28 cellular contexts compared by ENCODE assay signal in the genomic region with DNA sequence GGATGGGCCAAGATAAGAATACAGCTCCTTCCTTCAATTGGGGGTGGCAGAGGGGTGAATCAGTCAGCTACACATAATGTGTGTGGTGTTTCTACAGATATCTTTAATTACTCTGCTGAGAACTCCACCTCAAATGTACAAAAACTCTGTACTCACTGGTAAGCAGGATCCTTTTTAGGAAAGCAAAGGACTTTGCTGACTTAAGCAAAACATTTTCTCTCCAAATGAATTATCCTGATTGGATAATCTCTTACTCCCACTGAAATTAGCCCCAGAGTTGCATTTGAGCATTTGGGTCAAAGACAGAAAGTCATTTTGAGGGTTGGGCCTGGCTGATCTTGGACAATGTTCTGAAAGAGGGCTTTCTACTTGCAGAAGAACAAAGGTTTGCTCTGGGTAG. TPM values are rescaled to one million over a fixed set of nuclear protein-coding genes. Genes with fewer than 3 reads are reported as not detected.
DNase-seq lines count a peak whose midpoint lies in the region; ATAC-seq, FAIRE-seq and TF ChIP-seq lines count a peak whose summit lies in the region.
"Had no signal": no experiment of that assay in that cellular context is flagged by ENCODE, and none has a peak within 500 bp of the region (broad histone marks: within the 10 kb centered on the region; RNA-seq: fewer than 3 reads in every experiment).

No MANE protein-coding gene starts in this region.

- no peaks in the 10 kb centered on the region for H3K36me3 ChIP-seq in HepG2 (replicated peaks in 1 of 2; ENCODE audit: control insufficient read depth in 1 of 2, insufficient read depth in 2 of 2, low read length in 2 of 2)
- H3K36me3 ChIP-seq in right lobe of liver, result no peaks in the 10 kb centered on the region
- H3K36me3 ChIP-seq in K562 (ENCODE audit: control insufficient read depth, insufficient read depth, low read length), result no peaks in the 10 kb centered on the region
- H3K36me3 ChIP-seq: BE2C, BLaER1 had no signal

- no peak for TF ChIP-seq RAD21 in HepG2 (CRISPR knock-in tag; IDR thresholded peaks at IDR 0.05)
- no peak for TF ChIP-seq RAD21 in K562 (CRISPR knock-in tag; conservative IDR thresholded peaks at IDR 0.05 in 1 of 2, IDR thresholded peaks at IDR 0.05 in 1 of 2)

- H3K27ac ChIP-seq in HepG2 (ENCODE audit: extremely low read length, insufficient read depth, low read length), result no peak overlapping the region
- no peak overlapping the region for H3K27ac ChIP-seq in right lobe of liver
- H3K27ac ChIP-seq in K562 (ENCODE audit: extremely low read depth, low read depth, low read length), result no peak overlapping the region
- no peak overlapping the region for H3K27ac ChIP-seq in right cardiac atrium (ENCODE audit: low read length)
- H3K27ac ChIP-seq: 22Rv1, BLaER1 had no signal

- peaks cover 0 to 1% of the 10 kb centered on the region in 2 experiments; a peak in 2 of 5 replicates for H3K27me3 ChIP-seq in HepG2 (ENCODE audit: control insufficient read depth in 1 of 2, insufficient read depth in 2 of 2, low read length in 2 of 2)
- H3K27me3 ChIP-seq in right lobe of liver, result peaks cover 0 to 4% of the 10 kb centered on the region in 2 donors
- peaks cover 0 to 2% of the 10 kb centered on the region in 2 experiments; a peak in 1 of 5 replicates for H3K27me3 ChIP-seq in K562 (ENCODE audit: control insufficient read depth in 2 of 2, insufficient read depth in 2 of 2, low read length in 2 of 2)
- H3K27me3 ChIP-seq in right cardiac atrium (ENCODE audit: control insufficient read depth, insufficient read depth), result no peaks in the 10 kb centered on the region
- H3K27me3 ChIP-seq: BLaER1 had no signal

- no peak overlapping the region for H3K4me3 ChIP-seq in HepG2 (replicated peaks in 1 of 3; ENCODE audit: insufficient read depth in 1 of 3, low read depth in 2 of 3, low read length in 3 of 3)
- no peak overlapping the region for H3K4me3 ChIP-seq in right lobe of liver
- no peak overlapping the region for H3K4me3 ChIP-seq in K562
- no peak overlapping the region for H3K4me3 ChIP-seq in right cardiac atrium (ENCODE audit: low read length)
- H3K4me3 ChIP-seq: BLaER1, GM12878 had no signal

- POLR2A ChIA-PET in HepG2 (lab: Yijun Ruan, JAX), result no interaction called here
- POLR2A ChIA-PET in K562 (lab: Yijun Ruan, JAX), result no interaction called here

- no peaks in the 10 kb centered on the region for H3K9me3 ChIP-seq in HepG2 (ENCODE audit: low read length)
- no peaks in the 10 kb centered on the region for H3K9me3 ChIP-seq in right lobe of liver
- H3K9me3 ChIP-seq in K562 (replicated peaks; ENCODE audit: control insufficient read depth, insufficient read depth, low read depth, low read length), result no peaks in the 10 kb centered on the region; the same call in 1 of the 2 replicates
- H3K9me3 ChIP-seq in right cardiac atrium (ENCODE audit: control insufficient read depth, low read length), result no peaks in the 10 kb centered on the region
- H3K9me3 ChIP-seq: BE2C, BLaER1 had no signal

- TF ChIP-seq EP300 in HepG2 (IDR thresholded peaks at IDR 0.05; ENCODE audit: low read depth in 2 of 2, low read length in 2 of 2) (no peak), HepG2 (CRISPR knock-in tag; IDR thresholded peaks at IDR 0.05; ENCODE audit: borderline replicate concordance) (no peak), K562 (IDR thresholded peaks at IDR 0.05; ENCODE audit: low read length) (no peak)

- intact Hi-C loops in HepG2 (cut with micrococcal nuclease; ENCODE audit: unreplicated experiment), result no loop called here
- intact Hi-C loops in right lobe of liver (cut with DNase I), result no loop called here
- intact Hi-C loops in K562 (cut with micrococcal nuclease), result loop anchor here (10.0 kb wide), 1 partner anchor 264 kb away; no protein-coding TSS in a partner anchor
- intact Hi-C loops in right cardiac atrium (cut with DNase I), result no loop called here

- H4K20me1 ChIP-seq in HepG2 (ENCODE audit: insufficient read depth, low read length) (no peaks in the 10 kb centered on the region), K562 (replicated peaks; ENCODE audit: control insufficient read depth, insufficient read depth, low read length) (no peaks in the 10 kb centered on the region)
- H4K20me1 ChIP-seq: BLaER1 had no signal

- in situ Hi-C loops in HepG2 (cut with HindIII; ENCODE audit: extremely low pct_ligation_motif_present, low pct_unique_long_range_greater_than_20kb), result no loop called here
- in situ Hi-C loops in K562 (cut with MboI), result loop anchor here (25.0 kb wide), 1 partner anchor 104 kb away; no protein-coding TSS in a partner anchor

- H3K4me2 ChIP-seq in HepG2 (ENCODE audit: low read depth, low read length), result no peak overlapping the region
- H3K4me2 ChIP-seq in K562 (ENCODE audit: insufficient read depth, low read length), result no peak overlapping the region
- H3K4me2 ChIP-seq: BLaER1 had no signal

- ATAC-seq in HepG2 (no peak), right lobe of liver (no peak), K562 (no peak), right cardiac atrium (no peak)
- ATAC-seq: GM12878 had no signal

- H3K4me1 ChIP-seq in HepG2 (ENCODE audit: insufficient read depth, low read length) (no peaks in the 10 kb centered on the region), right lobe of liver (no peaks in the 10 kb centered on the region), K562 (replicated peaks in 1 of 2; ENCODE audit: control insufficient read depth in 2 of 2, insufficient read depth in 2 of 2, low read length in 2 of 2) (no peaks in the 10 kb centered on the region), right cardiac atrium (ENCODE audit: control insufficient read depth, insufficient read depth, low read length) (no peaks in the 10 kb centered on the region)
- H3K4me1 ChIP-seq: BE2C, BLaER1 had no signal

- FAIRE-seq in HepG2 (lab: Jason Lieb, UNC), result no peak
- no peak for FAIRE-seq in K562 (lab: Jason Lieb, UNC)
- FAIRE-seq: GM12878, GM12892, GM18507 had no signal

- no peak overlapping the region for H3K9ac ChIP-seq in HepG2 (ENCODE audit: insufficient read depth, low read depth, low read length)
- no peak overlapping the region for H3K9ac ChIP-seq in K562 (ENCODE audit: insufficient read depth in 1 of 2, low read depth in 2 of 2, low read length in 2 of 2)
- H3K9ac ChIP-seq: BLaER1 had no signal

- H3K9me1 ChIP-seq in K562 (ENCODE audit: control insufficient read depth, insufficient read depth, low read length), result no peaks in the 10 kb centered on the region

- no peak overlapping the region for H2AFZ ChIP-seq in HepG2 (ENCODE audit: low read length)
- no peak overlapping the region for H2AFZ ChIP-seq in K562 (ENCODE audit: low read depth, low read length)

- no TSS peak for BruUV-seq in HepG2 (replicated peaks; lab: Mats Ljungman, UMichigan)
- BruUV-seq in K562 (replicated peaks; lab: Mats Ljungman, UMichigan), result no TSS peak

- CTCF ChIA-PET in HepG2 (lab: Yijun Ruan, JAX; ENCODE audit: low intra/inter-chr PET ratio, low total read pairs), result no interaction called here
- CTCF ChIA-PET in K562 (lab: Yijun Ruan, JAX; ENCODE audit: low intra/inter-chr PET ratio), result no interaction called here

- H3K79me2 ChIP-seq in HepG2 (ENCODE audit: insufficient read depth, low read length) (no peaks in the 10 kb centered on the region), K562 (ENCODE audit: control insufficient read depth, insufficient read depth, low read length) (no peaks in the 10 kb centered on the region)

- TF ChIP-seq CTCF in HepG2 (CRISPR knock-in tag; IDR thresholded peaks at IDR 0.05) (no peak), right lobe of liver (IDR thresholded peaks at IDR 0.05) (no peak), K562 (IDR thresholded peaks at IDR 0.05 in 2 of 3, conservative IDR thresholded peaks at IDR 0.05 in 1 of 3; ENCODE audit: insufficient read depth in 2 of 3, low read depth in 1 of 3, low read length in 3 of 3) (no peak)

- no peak for TF ChIP-seq POLR2A in HepG2 (IDR thresholded peaks at IDR 0.05; ENCODE audit: insufficient read depth in 1 of 2, low read depth in 2 of 2, low read length in 2 of 2)
- TF ChIP-seq POLR2A in right lobe of liver (IDR thresholded peaks at IDR 0.05), result no peak
- no peak for TF ChIP-seq POLR2A in K562 (conservative IDR thresholded peaks at IDR 0.05)

- no peak for DNase-seq in HepG2 (ENCODE audit: low spot score)
- DNase-seq in right lobe of liver, result no peak
- DNase-seq in K562 (ENCODE audit: extremely low read depth in 1 of 4, low spot score in 3 of 4), result no peak
- DNase-seq in NK-92 treated with Interleukin-12 subunit alpha and Interleukin-12 subunit beta, amount 100 ng/mL, for 24 hours (lab: John Stamatoyannopoulos, UW), result no peak
- DNase-seq in right cardiac atrium, result no peak
- DNase-seq: ACHN; BE2C; C1 segment of cervical spinal cord; CD4-positive, alpha-beta memory T cell; CD4-positive, CD25-positive, alpha-beta regulatory T cell; CD8-positive, alpha-beta memory T cell; COR-L47; DMS 273 treated with DMSO at 0.1 percent for 48 hours; DMS153; DMS79; DND-41; EL; GDM1 had no signal

RNA-seq across cellular contexts. Expression of gene HLA-G, which starts 13.4 kb away (rescaled TPM):
- 0.15 and 0.29 TPM in 2 replicates for total RNA-seq in HepG2 (2016; rRNA removed; fragmentation: Illumina TruSeq; extraction: Trizol)
- 0.18 TPM in 1 of 2 replicates, not detected in the other for total RNA-seq in HepG2 (2016; cell fraction: cytosol; rRNA removed; fragmentation: Illumina TruSeq; extraction: Trizol; ENCODE audit: low read depth)
- 0.37 TPM in 1 of 2 replicates, not detected in the other for total RNA-seq in HepG2 (2016; cell fraction: insoluble cytoplasmic fraction; rRNA removed; fragmentation: Illumina TruSeq; extraction: Trizol)
- not detected in 2 replicates for total RNA-seq in HepG2 (2016; cell fraction: membrane; rRNA removed; fragmentation: Illumina TruSeq; extraction: Trizol)
- total RNA-seq in HepG2 (2016; cell fraction: nucleus; rRNA removed; fragmentation: Illumina TruSeq; extraction: Trizol), result 0.31 TPM in 1 of 2 replicates, not detected in the other
- 0.30 and 0.80 TPM in 2 replicates for polyA plus RNA-seq in HepG2 (2011; rRNA removed)
- polyA plus RNA-seq in HepG2 (2011; cell fraction: cytosol; rRNA removed), result 1.1 and 1.6 TPM in 2 replicates
- polyA plus RNA-seq in HepG2 (2011; cell fraction: nucleus; rRNA removed), result 0.26 and 0.35 TPM in 2 replicates
- 0.38 TPM in 1 of 2 replicates, not detected in the other for polyA plus RNA-seq in HepG2 (2012)
- polyA plus RNA-seq in HepG2 (2016; cell fraction: cytosol; fragmentation: Illumina TruSeq; extraction: Trizol; ENCODE audit: low read depth), result not detected in 2 replicates
- polyA plus RNA-seq in HepG2 (2016; cell fraction: insoluble cytoplasmic fraction; fragmentation: Illumina TruSeq; extraction: Trizol; ENCODE audit: low read depth), result not detected in 2 replicates
- polyA plus RNA-seq in HepG2 (2016; cell fraction: membrane; fragmentation: Illumina TruSeq; extraction: Trizol; ENCODE audit: low read depth), result not detected in 2 replicates
- polyA plus RNA-seq in HepG2 (2016; cell fraction: nucleus; fragmentation: Illumina TruSeq; extraction: Trizol; ENCODE audit: insufficient read depth, low read depth), result 0.49 TPM in 1 of 2 replicates, not detected in the other
- polyA minus RNA-seq in HepG2 (2011; rRNA and poly(A)+ RNA removed; ENCODE audit: low replicate concordance), result 0.28 TPM in 1 of 2 replicates, not detected in the other
- polyA minus RNA-seq in HepG2 (2011; cell fraction: cytosol; rRNA and poly(A)+ RNA removed), result not detected in 2 replicates
- not detected in 2 replicates for polyA minus RNA-seq in HepG2 (2011; cell fraction: nucleus; rRNA and poly(A)+ RNA removed)
- 1 to 10 TPM in 1 of 6 experiments, under 1 TPM in 1, not detected in 4; 0.20 to 2.0 TPM for total RNA-seq in right lobe of liver
- total RNA-seq in K562 (2011; cell fraction: chromatin; rRNA removed; ENCODE audit: low replicate concordance), result not detected in 2 replicates
- not detected in 2 replicates for total RNA-seq in K562 (2011; cell fraction: nucleolus; rRNA removed)
- not detected in 2 replicates for total RNA-seq in K562 (2011; cell fraction: nucleoplasm; rRNA removed)
- not detected in 2 replicates for total RNA-seq in K562 (2014; rRNA removed)
- total RNA-seq in K562 (2014; rRNA removed; fragmentation: Illumina TruSeq; extraction: Trizol), result not detected in 2 replicates
- not detected in 2 replicates for total RNA-seq in K562 (2015; rRNA removed; fragmentation: Illumina TruSeq; extraction: Trizol)
- total RNA-seq in K562 (2021), result not detected in 2 replicates
- polyA plus RNA-seq in K562 (2011; rRNA removed), result not detected in 2 replicates
- polyA plus RNA-seq in K562 (2011; cell fraction: cytosol; rRNA removed), result not detected in 2 replicates
- not detected in 2 replicates for polyA plus RNA-seq in K562 (2011; cell fraction: nucleus; rRNA removed)
- polyA plus RNA-seq in K562 (2012), result not detected in 2 replicates
- not detected in 2 replicates for polyA plus RNA-seq in K562 (2014; fragmentation: Illumina TruSeq; extraction: Trizol)
- polyA plus RNA-seq in K562 (2014; fragmentation: Nextera tagmentation; extraction: Ambion mirVana), result not detected
- polyA plus RNA-seq in K562 (2014; rRNA removed), result 0.13 TPM in 1 of 2 replicates, not detected in the other
- polyA minus RNA-seq in K562 (2011; rRNA and poly(A)+ RNA removed), result not detected in 2 replicates
- not detected in 2 replicates for polyA minus RNA-seq in K562 (2011; cell fraction: cytosol; rRNA and poly(A)+ RNA removed)
- polyA minus RNA-seq in K562 (2011; cell fraction: nucleus; rRNA and poly(A)+ RNA removed), result not detected in 2 replicates
- total RNA-seq in right cardiac atrium, result 1 to 10 TPM in 1 of 4 donors, under 1 TPM in 1, not detected in 2; 0.18 to 1.2 TPM
- polyA plus RNA-seq in right cardiac atrium, result not detected
- total RNA-seq: A172, A673, Daoy, G401 had no signal
- polyA plus RNA-seq: AG04450 had no signal

Comparison
In these comparisons a context has a peak if more than half of its experiments do, and no peak if none do; other contexts are left out.
1. Of the 241 proteins assayed by ChIP-seq in both HepG2 and K562: peak only in HepG2: MAFF and MAFK; only in K562: MAFG; in both: none; in neither: 238.